Comparison of ENCODE assay signal across 1 cellular context in the genomic region with DNA sequence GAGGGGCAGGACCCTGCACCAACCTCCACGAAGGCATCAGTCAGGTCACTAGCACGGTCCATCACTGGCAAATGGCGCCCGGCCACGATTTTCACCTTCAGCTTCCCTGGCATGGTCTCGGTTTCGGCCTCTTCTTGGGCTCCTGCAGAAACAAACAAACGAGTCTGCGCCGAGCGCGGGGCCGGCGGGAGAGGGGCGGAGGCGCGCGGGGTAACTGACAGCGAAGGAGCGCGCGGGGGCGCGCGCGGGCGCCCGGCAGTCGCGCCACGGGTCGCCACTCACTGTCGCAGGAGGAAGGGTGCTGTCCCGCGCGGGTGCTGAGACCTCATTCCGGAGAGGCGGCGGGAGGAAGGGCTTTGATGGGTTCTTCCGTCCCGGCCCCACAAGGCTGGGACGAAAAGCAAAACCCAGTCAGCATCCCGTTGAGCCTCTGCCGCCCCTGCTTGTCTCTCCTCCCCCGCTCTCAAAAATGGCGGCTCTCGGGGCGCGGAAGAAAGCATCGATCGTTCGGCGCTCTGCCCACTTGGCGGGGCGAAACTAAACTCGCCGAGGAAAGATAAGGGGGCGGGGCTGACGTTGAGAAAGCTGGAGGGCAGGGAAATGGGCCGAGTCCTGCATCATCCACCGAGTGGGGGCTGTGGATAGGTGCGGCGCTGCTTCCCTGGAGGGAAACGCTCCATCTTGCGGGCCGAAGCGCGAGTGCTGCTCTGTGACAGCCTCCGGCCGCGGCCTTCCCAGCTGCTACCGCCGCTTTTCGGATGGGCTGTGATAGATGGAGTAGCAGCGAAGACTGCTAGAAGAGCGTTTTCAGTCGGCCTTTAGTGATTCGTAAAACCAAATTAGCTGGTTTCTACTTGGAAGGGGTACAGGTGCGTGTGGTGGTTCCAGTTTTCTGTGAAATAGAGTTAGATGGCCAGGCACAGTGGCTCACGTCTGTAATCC.
TF ChIP-seq lines count a peak whose summit lies in the region.

A gene with protein sequence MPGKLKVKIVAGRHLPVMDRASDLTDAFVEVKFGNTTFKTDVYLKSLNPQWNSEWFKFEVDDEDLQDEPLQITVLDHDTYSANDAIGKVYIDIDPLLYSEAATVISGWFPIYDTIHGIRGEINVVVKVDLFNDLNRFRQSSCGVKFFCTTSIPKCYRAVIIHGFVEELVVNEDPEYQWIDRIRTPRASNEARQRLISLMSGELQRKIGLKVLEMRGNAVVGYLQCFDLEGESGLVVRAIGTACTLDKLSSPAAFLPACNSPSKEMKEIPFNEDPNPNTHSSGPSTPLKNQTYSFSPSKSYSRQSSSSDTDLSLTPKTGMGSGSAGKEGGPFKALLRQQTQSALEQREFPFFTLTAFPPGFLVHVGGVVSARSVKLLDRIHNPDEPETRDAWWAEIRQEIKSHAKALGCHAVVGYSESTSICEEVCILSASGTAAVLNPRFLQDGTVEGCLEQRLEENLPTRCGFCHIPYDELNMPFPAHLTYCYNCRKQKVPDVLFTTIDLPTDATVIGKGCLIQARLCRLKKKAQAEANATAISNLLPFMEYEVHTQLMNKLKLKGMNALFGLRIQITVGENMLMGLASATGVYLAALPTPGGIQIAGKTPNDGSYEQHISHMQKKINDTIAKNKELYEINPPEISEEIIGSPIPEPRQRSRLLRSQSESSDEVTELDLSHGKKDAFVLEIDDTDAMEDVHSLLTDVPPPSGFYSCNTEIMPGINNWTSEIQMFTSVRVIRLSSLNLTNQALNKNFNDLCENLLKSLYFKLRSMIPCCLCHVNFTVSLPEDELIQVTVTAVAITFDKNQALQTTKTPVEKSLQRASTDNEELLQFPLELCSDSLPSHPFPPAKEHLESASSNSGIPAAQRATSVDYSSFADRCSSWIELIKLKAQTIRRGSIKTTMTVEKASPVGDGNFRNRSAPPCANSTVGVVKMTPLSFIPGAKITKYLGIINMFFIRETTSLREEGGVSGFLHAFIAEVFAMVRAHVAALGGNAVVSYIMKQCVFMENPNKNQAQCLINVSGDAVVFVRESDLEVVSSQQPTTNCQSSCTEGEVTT (minus strand): TSS at position 505 of the 942 bp plus-strand sequence. CDS start 392 bp downstream, at position 113.

TF ChIP-seq in HepG2, 621 proteins besides CTCF, POLR2A, EP300 and RAD21 (continued from another document and continues in another):
- TF ChIP-seq, protein P1, sequence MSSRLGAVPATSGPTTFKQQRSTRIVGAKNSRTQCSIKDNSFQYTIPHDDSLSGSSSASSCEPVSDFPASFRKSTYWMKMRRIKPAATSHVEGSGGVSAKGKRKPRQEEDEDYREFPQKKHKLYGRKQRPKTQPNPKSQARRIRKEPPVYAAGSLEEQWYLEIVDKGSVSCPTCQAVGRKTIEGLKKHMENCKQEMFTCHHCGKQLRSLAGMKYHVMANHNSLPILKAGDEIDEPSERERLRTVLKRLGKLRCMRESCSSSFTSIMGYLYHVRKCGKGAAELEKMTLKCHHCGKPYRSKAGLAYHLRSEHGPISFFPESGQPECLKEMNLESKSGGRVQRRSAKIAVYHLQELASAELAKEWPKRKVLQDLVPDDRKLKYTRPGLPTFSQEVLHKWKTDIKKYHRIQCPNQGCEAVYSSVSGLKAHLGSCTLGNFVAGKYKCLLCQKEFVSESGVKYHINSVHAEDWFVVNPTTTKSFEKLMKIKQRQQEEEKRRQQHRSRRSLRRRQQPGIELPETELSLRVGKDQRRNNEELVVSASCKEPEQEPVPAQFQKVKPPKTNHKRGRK (CRISPR knock-in tag; IDR thresholded peaks at IDR 0.05), result no peak; the same call in 1 of the 2 replicates
- 0 out of 2 replicates have a peak, but pooled peaks have one; percentile 38 for TF ChIP-seq ZNF776 (CRISPR knock-in tag; IDR thresholded peaks at IDR 0.05)
- no peak for TF ChIP-seq NONO (IDR thresholded peaks at IDR 0.05)
- TF ChIP-seq NONO (CRISPR knock-in tag; conservative IDR thresholded peaks at IDR 0.05), result peak; percentile 93
- TF ChIP-seq PAX8 (CRISPR knock-in tag; IDR thresholded peaks at IDR 0.05; ENCODE audit: borderline replicate concordance), result no peak
- TF ChIP-seq MEF2D (CRISPR knock-in tag; IDR thresholded peaks at IDR 0.05), result peak; percentile 79
- no peak for TF ChIP-seq FOXM1 (CRISPR knock-in tag; IDR thresholded peaks at IDR 0.05)
- no peak for TF ChIP-seq ZFP36 (IDR thresholded peaks at IDR 0.05; ENCODE audit: borderline replicate concordance, low read depth, low read length, partially characterized antibody)
- TF ChIP-seq ELF4 (CRISPR knock-in tag; IDR thresholded peaks at IDR 0.05; ENCODE audit: borderline replicate concordance), result peak; percentile 64
- peak; percentile 87 for TF ChIP-seq SALL1 (CRISPR knock-in tag; IDR thresholded peaks at IDR 0.05)
- TF ChIP-seq ZNF570 (CRISPR knock-in tag; IDR thresholded peaks at IDR 0.05; ENCODE audit: borderline replicate concordance), result no peak
- TF ChIP-seq, protein P2, sequence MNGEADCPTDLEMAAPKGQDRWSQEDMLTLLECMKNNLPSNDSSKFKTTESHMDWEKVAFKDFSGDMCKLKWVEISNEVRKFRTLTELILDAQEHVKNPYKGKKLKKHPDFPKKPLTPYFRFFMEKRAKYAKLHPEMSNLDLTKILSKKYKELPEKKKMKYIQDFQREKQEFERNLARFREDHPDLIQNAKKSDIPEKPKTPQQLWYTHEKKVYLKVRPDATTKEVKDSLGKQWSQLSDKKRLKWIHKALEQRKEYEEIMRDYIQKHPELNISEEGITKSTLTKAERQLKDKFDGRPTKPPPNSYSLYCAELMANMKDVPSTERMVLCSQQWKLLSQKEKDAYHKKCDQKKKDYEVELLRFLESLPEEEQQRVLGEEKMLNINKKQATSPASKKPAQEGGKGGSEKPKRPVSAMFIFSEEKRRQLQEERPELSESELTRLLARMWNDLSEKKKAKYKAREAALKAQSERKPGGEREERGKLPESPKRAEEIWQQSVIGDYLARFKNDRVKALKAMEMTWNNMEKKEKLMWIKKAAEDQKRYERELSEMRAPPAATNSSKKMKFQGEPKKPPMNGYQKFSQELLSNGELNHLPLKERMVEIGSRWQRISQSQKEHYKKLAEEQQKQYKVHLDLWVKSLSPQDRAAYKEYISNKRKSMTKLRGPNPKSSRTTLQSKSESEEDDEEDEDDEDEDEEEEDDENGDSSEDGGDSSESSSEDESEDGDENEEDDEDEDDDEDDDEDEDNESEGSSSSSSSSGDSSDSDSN (CRISPR knock-in tag; IDR thresholded peaks at IDR 0.05), result peak; percentile 85
- peak; percentile 49 for TF ChIP-seq RARA (CRISPR knock-in tag; IDR thresholded peaks at IDR 0.05)
- TF ChIP-seq ZNF331 (CRISPR knock-in tag; IDR thresholded peaks at IDR 0.05), result peak; percentile 89
- peak; percentile 87; the same call in 1 of the 2 replicates for TF ChIP-seq ZNF816 (CRISPR knock-in tag; IDR thresholded peaks at IDR 0.05; ENCODE audit: borderline replicate concordance)
- peak; percentile 68; the same call in 1 of the 2 replicates for TF ChIP-seq ZNF670 (CRISPR knock-in tag; IDR thresholded peaks at IDR 0.05; ENCODE audit: borderline replicate concordance)
- TF ChIP-seq ZNF792 (CRISPR knock-in tag; IDR thresholded peaks at IDR 0.05), result peak; percentile 91
- peak; percentile 68 for TF ChIP-seq SIX4 (CRISPR knock-in tag; IDR thresholded peaks at IDR 0.05)
- TF ChIP-seq ZNF766 (CRISPR knock-in tag; IDR thresholded peaks at IDR 0.05; ENCODE audit: borderline replicate concordance), result peak; percentile 75; the same call in 1 of the 2 replicates
- TF ChIP-seq, protein P3, sequence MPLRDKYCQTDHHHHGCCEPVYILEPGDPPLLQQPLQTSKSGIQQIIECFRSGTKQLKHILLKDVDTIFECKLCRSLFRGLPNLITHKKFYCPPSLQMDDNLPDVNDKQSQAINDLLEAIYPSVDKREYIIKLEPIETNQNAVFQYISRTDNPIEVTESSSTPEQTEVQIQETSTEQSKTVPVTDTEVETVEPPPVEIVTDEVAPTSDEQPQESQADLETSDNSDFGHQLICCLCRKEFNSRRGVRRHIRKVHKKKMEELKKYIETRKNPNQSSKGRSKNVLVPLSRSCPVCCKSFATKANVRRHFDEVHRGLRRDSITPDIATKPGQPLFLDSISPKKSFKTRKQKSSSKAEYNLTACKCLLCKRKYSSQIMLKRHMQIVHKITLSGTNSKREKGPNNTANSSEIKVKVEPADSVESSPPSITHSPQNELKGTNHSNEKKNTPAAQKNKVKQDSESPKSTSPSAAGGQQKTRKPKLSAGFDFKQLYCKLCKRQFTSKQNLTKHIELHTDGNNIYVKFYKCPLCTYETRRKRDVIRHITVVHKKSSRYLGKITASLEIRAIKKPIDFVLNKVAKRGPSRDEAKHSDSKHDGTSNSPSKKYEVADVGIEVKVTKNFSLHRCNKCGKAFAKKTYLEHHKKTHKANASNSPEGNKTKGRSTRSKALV (CRISPR knock-in tag; IDR thresholded peaks at IDR 0.05), result peak; percentile 78
- TF ChIP-seq, protein P4, sequence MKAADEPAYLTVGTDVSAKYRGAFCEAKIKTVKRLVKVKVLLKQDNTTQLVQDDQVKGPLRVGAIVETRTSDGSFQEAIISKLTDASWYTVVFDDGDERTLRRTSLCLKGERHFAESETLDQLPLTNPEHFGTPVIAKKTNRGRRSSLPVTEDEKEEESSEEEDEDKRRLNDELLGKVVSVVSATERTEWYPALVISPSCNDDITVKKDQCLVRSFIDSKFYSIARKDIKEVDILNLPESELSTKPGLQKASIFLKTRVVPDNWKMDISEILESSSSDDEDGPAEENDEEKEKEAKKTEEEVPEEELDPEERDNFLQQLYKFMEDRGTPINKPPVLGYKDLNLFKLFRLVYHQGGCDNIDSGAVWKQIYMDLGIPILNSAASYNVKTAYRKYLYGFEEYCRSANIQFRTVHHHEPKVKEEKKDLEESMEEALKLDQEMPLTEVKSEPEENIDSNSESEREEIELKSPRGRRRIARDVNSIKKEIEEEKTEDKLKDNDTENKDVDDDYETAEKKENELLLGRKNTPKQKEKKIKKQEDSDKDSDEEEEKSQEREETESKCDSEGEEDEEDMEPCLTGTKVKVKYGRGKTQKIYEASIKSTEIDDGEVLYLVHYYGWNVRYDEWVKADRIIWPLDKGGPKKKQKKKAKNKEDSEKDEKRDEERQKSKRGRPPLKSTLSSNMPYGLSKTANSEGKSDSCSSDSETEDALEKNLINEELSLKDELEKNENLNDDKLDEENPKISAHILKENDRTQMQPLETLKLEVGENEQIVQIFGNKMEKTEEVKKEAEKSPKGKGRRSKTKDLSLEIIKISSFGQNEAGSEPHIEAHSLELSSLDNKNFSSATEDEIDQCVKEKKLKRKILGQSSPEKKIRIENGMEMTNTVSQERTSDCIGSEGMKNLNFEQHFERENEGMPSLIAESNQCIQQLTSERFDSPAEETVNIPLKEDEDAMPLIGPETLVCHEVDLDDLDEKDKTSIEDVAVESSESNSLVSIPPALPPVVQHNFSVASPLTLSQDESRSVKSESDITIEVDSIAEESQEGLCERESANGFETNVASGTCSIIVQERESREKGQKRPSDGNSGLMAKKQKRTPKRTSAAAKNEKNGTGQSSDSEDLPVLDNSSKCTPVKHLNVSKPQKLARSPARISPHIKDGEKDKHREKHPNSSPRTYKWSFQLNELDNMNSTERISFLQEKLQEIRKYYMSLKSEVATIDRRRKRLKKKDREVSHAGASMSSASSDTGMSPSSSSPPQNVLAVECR (CRISPR knock-in tag; IDR thresholded peaks at IDR 0.05; ENCODE audit: borderline replicate concordance), result peak; percentile 92
- TF ChIP-seq ZSCAN25 (CRISPR knock-in tag; IDR thresholded peaks at IDR 0.05), result peak; percentile 31; the same call in 1 of the 2 replicates
- TF ChIP-seq ZNF17 (CRISPR knock-in tag; IDR thresholded peaks at IDR 0.05), result no peak
- peak; percentile 87 for TF ChIP-seq NKX3-1 (CRISPR knock-in tag; IDR thresholded peaks at IDR 0.05)
- peak; percentile 74 for TF ChIP-seq CREB1 (IDR thresholded peaks at IDR 0.05)
- TF ChIP-seq CREB1 (CRISPR knock-in tag; IDR thresholded peaks at IDR 0.05), result peak; percentile 88
- peak; percentile 83 for TF ChIP-seq ISL2 (CRISPR knock-in tag; IDR thresholded peaks at IDR 0.05)
- TF ChIP-seq ZNF501 (CRISPR knock-in tag; IDR thresholded peaks at IDR 0.05), result peak; percentile 72; the same call in 1 of the 2 replicates
- TF ChIP-seq ZNF878 (CRISPR knock-in tag; IDR thresholded peaks at IDR 0.05), result peak; percentile 60; the same call in 1 of the 2 replicates
- TF ChIP-seq ZBTB42 (CRISPR knock-in tag; IDR thresholded peaks at IDR 0.05), result no peak
- TF ChIP-seq, protein P5, sequence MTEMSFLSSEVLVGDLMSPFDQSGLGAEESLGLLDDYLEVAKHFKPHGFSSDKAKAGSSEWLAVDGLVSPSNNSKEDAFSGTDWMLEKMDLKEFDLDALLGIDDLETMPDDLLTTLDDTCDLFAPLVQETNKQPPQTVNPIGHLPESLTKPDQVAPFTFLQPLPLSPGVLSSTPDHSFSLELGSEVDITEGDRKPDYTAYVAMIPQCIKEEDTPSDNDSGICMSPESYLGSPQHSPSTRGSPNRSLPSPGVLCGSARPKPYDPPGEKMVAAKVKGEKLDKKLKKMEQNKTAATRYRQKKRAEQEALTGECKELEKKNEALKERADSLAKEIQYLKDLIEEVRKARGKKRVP (CRISPR knock-in tag; IDR thresholded peaks at IDR 0.05), result peak in 1 of 2 experiments; percentile 64; a peak in 1 of 4 replicates
- peak; percentile 94 for TF ChIP-seq SRF (IDR thresholded peaks at IDR 0.05; ENCODE audit: low read depth, low read length)
- TF ChIP-seq RFX5 (IDR thresholded peaks at IDR 0.05; ENCODE audit: low read depth, low read length), result no peak; the same call in 1 of the 2 replicates
- TF ChIP-seq POLR2AphosphoS5 (IDR thresholded peaks at IDR 0.05; ENCODE audit: low read depth, low read length), result peak; percentile 66
- TF ChIP-seq IRX3 (CRISPR knock-in tag; IDR thresholded peaks at IDR 0.05; ENCODE audit: borderline replicate concordance, low read depth), result no peak; the same call in 1 of the 2 replicates
- peak; percentile 26; the same call in 1 of the 2 replicates for TF ChIP-seq ETV5 (CRISPR knock-in tag; IDR thresholded peaks at IDR 0.05; ENCODE audit: borderline replicate concordance)
- peak; percentile 83; the same call in 1 of the 2 replicates for TF ChIP-seq ZNF558 (CRISPR knock-in tag; IDR thresholded peaks at IDR 0.05; ENCODE audit: borderline replicate concordance)
- TF ChIP-seq ZNF451 (CRISPR knock-in tag; IDR thresholded peaks at IDR 0.05), result peak; percentile 70; the same call in 1 of the 2 replicates
- TF ChIP-seq, protein P6, sequence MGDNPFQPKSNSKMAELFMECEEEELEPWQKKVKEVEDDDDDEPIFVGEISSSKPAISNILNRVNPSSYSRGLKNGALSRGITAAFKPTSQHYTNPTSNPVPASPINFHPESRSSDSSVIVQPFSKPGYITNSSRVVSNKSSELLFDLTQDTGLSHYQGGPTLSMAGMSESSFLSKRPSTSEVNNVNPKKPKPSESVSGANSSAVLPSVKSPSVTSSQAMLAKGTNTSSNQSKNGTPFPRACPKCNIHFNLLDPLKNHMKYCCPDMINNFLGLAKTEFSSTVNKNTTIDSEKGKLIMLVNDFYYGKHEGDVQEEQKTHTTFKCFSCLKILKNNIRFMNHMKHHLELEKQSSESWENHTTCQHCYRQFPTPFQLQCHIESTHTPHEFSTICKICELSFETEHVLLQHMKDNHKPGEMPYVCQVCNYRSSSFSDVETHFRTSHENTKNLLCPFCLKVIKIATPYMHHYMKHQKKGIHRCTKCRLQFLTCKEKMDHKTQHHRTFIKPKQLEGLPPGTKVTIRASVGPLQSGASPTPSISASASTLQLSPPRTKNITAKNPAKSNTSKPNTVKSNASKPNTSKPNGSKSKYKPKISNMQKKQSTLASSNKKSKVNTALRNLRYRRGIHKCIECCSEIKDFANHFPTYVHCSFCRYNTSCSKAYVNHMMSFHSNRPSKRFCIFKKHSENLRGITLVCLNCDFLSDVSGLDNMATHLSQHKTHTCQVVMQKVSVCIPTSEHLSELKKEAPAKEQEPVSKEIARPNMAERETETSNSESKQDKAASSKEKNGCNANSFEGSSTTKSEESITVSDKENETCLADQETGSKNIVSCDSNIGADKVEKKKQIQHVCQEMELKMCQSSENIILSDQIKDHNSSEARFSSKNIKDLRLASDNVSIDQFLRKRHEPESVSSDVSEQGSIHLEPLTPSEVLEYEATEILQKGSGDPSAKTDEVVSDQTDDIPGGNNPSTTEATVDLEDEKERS (CRISPR knock-in tag; IDR thresholded peaks at IDR 0.05), result peak; percentile 92
